ENCODE assay signal across 24 cellular contexts in genomic region chr14:75433631-75434556, GRCh38. TPM values are rescaled to one million over a fixed set of nuclear protein-coding genes. Genes with fewer than 3 reads are reported as not detected.
DNase-seq lines count a peak whose midpoint lies in the region; ATAC-seq and TF ChIP-seq lines count a peak whose summit lies in the region.
"Had no signal": no experiment of that assay in that cellular context is flagged by ENCODE, and none has a peak within 500 bp of the region (broad histone marks: within the 10 kb centered on the region; RNA-seq: fewer than 3 reads in every experiment).

No MANE protein-coding gene starts in this region.

- TF ChIP-seq CTCF in SU-DHL-6 (IDR thresholded peaks at IDR 0.05; ENCODE audit: insufficient read depth, low read length, poor library complexity, severe bottlenecking) (no peak), WTC11 (IDR thresholded peaks at IDR 0.05) (no peak)

- 91 to 96% methylated on average over 7 of the region's 9 CpGs for WGBS in mesodermal cell (ENCODE audit: insufficient coverage in 2 of 2), 2 experiments

- DNase-seq in NCI-H82 (lab: John Stamatoyannopoulos, UW) (peak; percentile 46), NCI-H82 treated with DMSO at 0.1 percent for 48 hours (lab: John Stamatoyannopoulos, UW; ENCODE audit: unreplicated experiment) (no peak), NCI-H1092 treated with DMSO at 0.1 percent for 48 hours (lab: John Stamatoyannopoulos, UW) (no peak), WTC11 (ENCODE audit: low spot score) (no peak)
- no peak for DNase-seq in naive thymus-derived CD8-positive, alpha-beta T cell
- DNase-seq: activated CD4-positive, alpha-beta T cell treated with anti-CD3 and anti-CD28 coated beads, Interleukin-2, amount 50 U/mL, for 1 hour; amniotic stem cell; C1 segment of cervical spinal cord; cerebellar nuclear complex; effector memory CD4-positive, alpha-beta T cell; esophagus squamous epithelium; heart right ventricle; immature natural killer cell; NCI-H1436; NCI-H2171; NCI-H748 treated with DMSO at 0.1 percent for 48 hours; pancreas; stimulated activated CD4-positive, alpha-beta T cell treated with anti-CD3 and anti-CD28 coated beads, Interleukin-1b, Interleukin-23, amount 100 ng/mL, for 48 hours; stimulated activated naive CD4-positive, alpha-beta T cell treated with Interleukin-2 at 50 U/mL for 16 hours had no signal

- POLR2A ChIA-PET in naive thymus-derived CD8-positive, alpha-beta T cell (lab: Charles Lee): interaction anchor here (0.6 kb wide), 2 partner anchors 105 to 1306 kb away, joined by 3 to 5 read pairs; no protein-coding TSS in a partner anchor
- POLR2A ChIA-PET in WTC11 (lab: Charles Lee): interaction anchor here (0.6 kb wide), 2 partner anchors 19 to 124 kb away, joined by 3 to 4 read pairs; no protein-coding TSS in a partner anchor

- H2AFZ ChIP-seq in SU-DHL-6 (ENCODE audit: low read depth, low read length, severe bottlenecking): no peak overlapping the region

- H3K9me3 Mint-ChIP-seq in naive thymus-derived CD8-positive, alpha-beta T cell: no peaks in the 10 kb centered on the region
- H3K9me3 Mint-ChIP-seq in WTC11: no peaks in the 10 kb centered on the region
- H3K9me3 Mint-ChIP-seq: immature natural killer cell; T-helper 1 cell treated with Interleukin-12 subunit alpha and Interleukin-12 subunit beta and Interleukin-4 antibody, amounts not matched to agents 30 μg/mL and 1 μg/mL, for 36 hours had no signal

- H3K9me2 ChIP-seq in SU-DHL-6 (replicated peaks; ENCODE audit: insufficient read depth, low read length): no peaks in the 10 kb centered on the region

- peaks cover 87% of the 10 kb centered on the region for H3K79me2 ChIP-seq in SU-DHL-6 (ENCODE audit: insufficient read depth, low read length)

- H3K9ac ChIP-seq in SU-DHL-6 (ENCODE audit: low read length): no peak overlapping the region

- peak overlapping the region; percentile 3 for H3K4me2 ChIP-seq in SU-DHL-6 (ENCODE audit: low read depth, low read length, poor library complexity, severe bottlenecking)

- no peak for ATAC-seq in naive thymus-derived CD8-positive, alpha-beta T cell
- no peak for ATAC-seq in WTC11
- ATAC-seq: heart right ventricle, pancreas had no signal

- H3K27me3 Mint-ChIP-seq in naive thymus-derived CD8-positive, alpha-beta T cell: peaks cover 0 to 5% (median 0%) of the 10 kb centered on the region in 5 donors
- H3K27me3 Mint-ChIP-seq in WTC11 (ENCODE audit: low read depth): peaks cover 6% of the 10 kb centered on the region; the same call in 1 of the 2 replicates

- no peaks in the 10 kb centered on the region for H3K27me3 ChIP-seq in SU-DHL-6 (ENCODE audit: low read length)
- H3K27me3 ChIP-seq: esophagus squamous epithelium, heart right ventricle, pancreas had no signal

- H3K4me3 ChIP-seq in SU-DHL-6 (ENCODE audit: insufficient read depth, low read length, poor library complexity, severe bottlenecking) (no peak overlapping the region), mesodermal cell (ENCODE audit: extremely low read depth, insufficient read depth, low read length, poor library complexity, severe bottlenecking) (no peak overlapping the region)
- H3K4me3 ChIP-seq: esophagus squamous epithelium, heart right ventricle, pancreas had no signal

- CTCF ChIA-PET in WTC11 (lab: Charles Lee): interaction anchor here (0.6 kb wide), 1 partner anchor 222 kb away, joined by 3 read pairs; no protein-coding TSS in a partner anchor

- H3K36me3 ChIP-seq in SU-DHL-6 (ENCODE audit: low read length): no peaks in the 10 kb centered on the region; the same call in 1 of the 2 replicates
- H3K36me3 ChIP-seq in mesodermal cell (ENCODE audit: control insufficient read depth, insufficient read depth, low read length): peaks cover 74% of the 10 kb centered on the region

- H3F3A ChIP-seq in SU-DHL-6 (ENCODE audit: insufficient read depth): peaks cover 61% of the 10 kb centered on the region

- H3K9me3 ChIP-seq in SU-DHL-6 (ENCODE audit: insufficient read depth, low read length) (no peaks in the 10 kb centered on the region), mesodermal cell (ENCODE audit: control insufficient read depth, low read length) (no peaks in the 10 kb centered on the region)
- H3K9me3 ChIP-seq: esophagus squamous epithelium, heart right ventricle, pancreas had no signal

- no peaks in the 10 kb centered on the region for H3K36me3 Mint-ChIP-seq in naive thymus-derived CD8-positive, alpha-beta T cell
- H3K36me3 Mint-ChIP-seq in WTC11: peaks cover 20% of the 10 kb centered on the region
- H3K36me3 Mint-ChIP-seq: immature natural killer cell had no signal

- H4K20me1 ChIP-seq in SU-DHL-6 (ENCODE audit: low read depth, low read length): no peaks in the 10 kb centered on the region

- H3K27ac Mint-ChIP-seq in naive thymus-derived CD8-positive, alpha-beta T cell: no peak overlapping the region
- H3K27ac Mint-ChIP-seq in WTC11: no peak overlapping the region
- H3K27ac Mint-ChIP-seq: immature natural killer cell; T-helper 1 cell treated with Interleukin-12 subunit alpha and Interleukin-12 subunit beta and Interleukin-4 antibody, amounts not matched to agents 30 μg/mL and 1 μg/mL, for 36 hours had no signal

- peaks cover 29% of the 10 kb centered on the region for H3K4me1 ChIP-seq in mesodermal cell (ENCODE audit: control insufficient read depth, insufficient read depth, low read length, poor library complexity, severe bottlenecking)

- H3K4me3 Mint-ChIP-seq in naive thymus-derived CD8-positive, alpha-beta T cell: no peak overlapping the region
- H3K4me3 Mint-ChIP-seq in WTC11: no peak overlapping the region
- H3K4me3 Mint-ChIP-seq: immature natural killer cell; T-helper 1 cell treated with Interleukin-12 subunit alpha and Interleukin-12 subunit beta and Interleukin-4 antibody, amounts not matched to agents 30 μg/mL and 1 μg/mL, for 36 hours had no signal

- H3K27ac ChIP-seq in SU-DHL-6 (ENCODE audit: low read depth, low read length) (peak overlapping the region; percentile 96), mesodermal cell (ENCODE audit: low read depth, low read length, severe bottlenecking) (peak overlapping the region; percentile 92), temporal lobe (ENCODE audit: low read depth, low read length) (peak overlapping the region; percentile 9)
- H3K27ac ChIP-seq: 22Rv1, esophagus squamous epithelium, heart right ventricle, pancreas had no signal

- peaks cover 6 to 20% (median 14%) of the 10 kb centered on the region in 4 donors for H3K4me1 Mint-ChIP-seq in naive thymus-derived CD8-positive, alpha-beta T cell
- peaks cover 31% of the 10 kb centered on the region for H3K4me1 Mint-ChIP-seq in WTC11
- H3K4me1 Mint-ChIP-seq: immature natural killer cell had no signal

TF ChIP-seq in WTC11, 78 proteins besides CTCF, POLR2A, EP300 and RAD21 (continues in another document):
- no peak for TF ChIP-seq NFATC4 (CRISPR knock-in tag; IDR thresholded peaks at IDR 0.05)
- TF ChIP-seq, protein P1, sequence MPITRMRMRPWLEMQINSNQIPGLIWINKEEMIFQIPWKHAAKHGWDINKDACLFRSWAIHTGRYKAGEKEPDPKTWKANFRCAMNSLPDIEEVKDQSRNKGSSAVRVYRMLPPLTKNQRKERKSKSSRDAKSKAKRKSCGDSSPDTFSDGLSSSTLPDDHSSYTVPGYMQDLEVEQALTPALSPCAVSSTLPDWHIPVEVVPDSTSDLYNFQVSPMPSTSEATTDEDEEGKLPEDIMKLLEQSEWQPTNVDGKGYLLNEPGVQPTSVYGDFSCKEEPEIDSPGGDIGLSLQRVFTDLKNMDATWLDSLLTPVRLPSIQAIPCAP (CRISPR knock-in tag; IDR thresholded peaks at IDR 0.05): no peak
- TF ChIP-seq, protein P2, sequence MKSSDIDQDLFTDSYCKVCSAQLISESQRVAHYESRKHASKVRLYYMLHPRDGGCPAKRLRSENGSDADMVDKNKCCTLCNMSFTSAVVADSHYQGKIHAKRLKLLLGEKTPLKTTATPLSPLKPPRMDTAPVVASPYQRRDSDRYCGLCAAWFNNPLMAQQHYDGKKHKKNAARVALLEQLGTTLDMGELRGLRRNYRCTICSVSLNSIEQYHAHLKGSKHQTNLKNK (CRISPR knock-in tag; IDR thresholded peaks at IDR 0.05): no peak
- TF ChIP-seq, protein P3, sequence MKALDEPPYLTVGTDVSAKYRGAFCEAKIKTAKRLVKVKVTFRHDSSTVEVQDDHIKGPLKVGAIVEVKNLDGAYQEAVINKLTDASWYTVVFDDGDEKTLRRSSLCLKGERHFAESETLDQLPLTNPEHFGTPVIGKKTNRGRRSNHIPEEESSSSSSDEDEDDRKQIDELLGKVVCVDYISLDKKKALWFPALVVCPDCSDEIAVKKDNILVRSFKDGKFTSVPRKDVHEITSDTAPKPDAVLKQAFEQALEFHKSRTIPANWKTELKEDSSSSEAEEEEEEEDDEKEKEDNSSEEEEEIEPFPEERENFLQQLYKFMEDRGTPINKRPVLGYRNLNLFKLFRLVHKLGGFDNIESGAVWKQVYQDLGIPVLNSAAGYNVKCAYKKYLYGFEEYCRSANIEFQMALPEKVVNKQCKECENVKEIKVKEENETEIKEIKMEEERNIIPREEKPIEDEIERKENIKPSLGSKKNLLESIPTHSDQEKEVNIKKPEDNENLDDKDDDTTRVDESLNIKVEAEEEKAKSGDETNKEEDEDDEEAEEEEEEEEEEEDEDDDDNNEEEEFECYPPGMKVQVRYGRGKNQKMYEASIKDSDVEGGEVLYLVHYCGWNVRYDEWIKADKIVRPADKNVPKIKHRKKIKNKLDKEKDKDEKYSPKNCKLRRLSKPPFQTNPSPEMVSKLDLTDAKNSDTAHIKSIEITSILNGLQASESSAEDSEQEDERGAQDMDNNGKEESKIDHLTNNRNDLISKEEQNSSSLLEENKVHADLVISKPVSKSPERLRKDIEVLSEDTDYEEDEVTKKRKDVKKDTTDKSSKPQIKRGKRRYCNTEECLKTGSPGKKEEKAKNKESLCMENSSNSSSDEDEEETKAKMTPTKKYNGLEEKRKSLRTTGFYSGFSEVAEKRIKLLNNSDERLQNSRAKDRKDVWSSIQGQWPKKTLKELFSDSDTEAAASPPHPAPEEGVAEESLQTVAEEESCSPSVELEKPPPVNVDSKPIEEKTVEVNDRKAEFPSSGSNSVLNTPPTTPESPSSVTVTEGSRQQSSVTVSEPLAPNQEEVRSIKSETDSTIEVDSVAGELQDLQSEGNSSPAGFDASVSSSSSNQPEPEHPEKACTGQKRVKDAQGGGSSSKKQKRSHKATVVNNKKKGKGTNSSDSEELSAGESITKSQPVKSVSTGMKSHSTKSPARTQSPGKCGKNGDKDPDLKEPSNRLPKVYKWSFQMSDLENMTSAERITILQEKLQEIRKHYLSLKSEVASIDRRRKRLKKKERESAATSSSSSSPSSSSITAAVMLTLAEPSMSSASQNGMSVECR (CRISPR knock-in tag; IDR thresholded peaks at IDR 0.05; ENCODE audit: borderline replicate concordance): no peak

RNA-seq across cellular contexts. Expression of gene JDP2, which starts 6.1 kb away (rescaled TPM):
- 49.0 TPM for polyA plus RNA-seq in mesodermal cell (2013, experiment 1 of 2)
- polyA plus RNA-seq in mesodermal cell (2013, experiment 2 of 2): 48.4 TPM
- total RNA-seq in temporal lobe (3.2 TPM), WTC11 (2021) (17.9 to 23.3 TPM (median 21.8 TPM) in 3 replicates)
- total RNA-seq in naive thymus-derived CD8-positive, alpha-beta T cell: 1 to 10 TPM in 1 of 2 experiments, under 1 TPM in 1; 0.75 to 1.0 TPM
- polyA plus RNA-seq in naive thymus-derived CD8-positive, alpha-beta T cell: not detected

Comparison
In these comparisons a context has a peak if more than half of its experiments do, and no peak if none do; other contexts are left out.
1. H3K27ac ChIP-seq: peak in every context shown above with its lines; median percentile 96 in SU-DHL-6; 92 in mesodermal cell; 9 in temporal lobe.